In genomic region chr9:134779640-134780039, GRCh38 we compare ENCODE assay signal across 1 cellular context.
TF ChIP-seq lines count a peak whose summit lies in the region.

No MANE protein-coding gene starts in this region.

TF ChIP-seq in WTC11, 78 proteins besides CTCF, POLR2A, EP300 and RAD21 (continued from another document):
- TF ChIP-seq ZSCAN18 (CRISPR knock-in tag; IDR thresholded peaks at IDR 0.05) (no peak), ATF1 (CRISPR knock-in tag; IDR thresholded peaks at IDR 0.05) (no peak), JUN (CRISPR knock-in tag; IDR thresholded peaks at IDR 0.05) (no peak), ZNF263 (CRISPR knock-in tag; IDR thresholded peaks at IDR 0.05; ENCODE audit: low read depth) (no peak), ZNF671 (CRISPR knock-in tag; IDR thresholded peaks at IDR 0.05) (no peak), FOXJ3 (CRISPR knock-in tag; IDR thresholded peaks at IDR 0.05; ENCODE audit: borderline replicate concordance) (no peak), IRF1 (CRISPR knock-in tag; IDR thresholded peaks at IDR 0.05) (no peak)
